In the genomic region with DNA sequence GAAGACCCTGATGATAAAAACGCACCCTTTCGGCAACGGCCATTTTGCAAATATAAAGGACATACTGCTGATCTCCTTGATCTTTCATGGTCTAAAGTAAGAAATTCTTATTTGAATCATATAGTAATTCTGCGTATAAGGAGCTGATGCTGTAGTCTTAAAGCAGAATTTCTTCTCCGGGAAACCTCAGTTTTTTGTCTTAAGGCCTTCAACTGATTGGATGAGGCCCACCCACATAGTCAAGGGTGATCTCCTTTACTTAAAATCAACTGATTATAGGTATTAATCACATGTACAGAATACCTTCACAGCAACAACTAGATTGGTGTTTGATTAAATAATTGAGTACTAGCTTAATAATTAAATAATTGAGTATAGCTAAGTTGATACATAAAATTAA, we compare ENCODE assay signal across 29 cellular contexts.
"Had no signal": no experiment of that assay in that cellular context is flagged by ENCODE, and none has a peak within 500 bp of the region (broad histone marks: within the 10 kb centered on the region; RNA-seq: fewer than 3 reads in every experiment).

No MANE protein-coding gene starts in this region.

- H3K4me3 ChIP-seq: stomach, suprapubic skin, testis, thoracic aorta, thyroid gland, tibial artery, tibial nerve, transverse colon, upper lobe of left lung, upper lobe of right lung, uterus, vagina had no signal

- H3K4me1 Mint-ChIP-seq: stimulated activated effector memory CD8-positive, alpha-beta T cell treated with anti-CD3 and anti-CD28 coated beads, Interleukin-12 subunit alpha, Interleukin-12 subunit beta, amount 100 ng/mL, for 72 hours; stimulated activated memory B cell treated with anti-CD40 and anti-IgM and Interleukin-4, amounts not matched to agents 10 μg/mL and 1 μg/mL and 100 μg/mL, for 72 hours; stimulated activated naive B cell treated with anti-CD40 and anti-IgM and Interleukin-4, amounts not matched to agents 10 μg/mL and 1 μg/mL and 100 μg/mL, for 72 hours; stimulated activated naive CD8-positive, alpha-beta T cell treated with anti-CD3 and anti-CD28 coated beads, Interleukin-15, amount 100 ng/mL, for 72 hours had no signal

- H3K4me3 Mint-ChIP-seq: stimulated activated effector memory CD8-positive, alpha-beta T cell treated with anti-CD3 and anti-CD28 coated beads, Interleukin-12 subunit alpha, Interleukin-12 subunit beta, amount 100 ng/mL, for 72 hours; stimulated activated memory B cell treated with anti-CD40 and anti-IgM and Interleukin-4, amounts not matched to agents 10 μg/mL and 1 μg/mL and 100 μg/mL, for 72 hours; stimulated activated naive B cell treated with anti-CD40 and anti-IgM and Interleukin-4, amounts not matched to agents 10 μg/mL and 1 μg/mL and 100 μg/mL, for 72 hours; stimulated activated naive CD8-positive, alpha-beta T cell treated with anti-CD3 and anti-CD28 coated beads, Interleukin-15, amount 100 ng/mL, for 72 hours; stimulated activated naive CD8-positive, alpha-beta T cell treated with anti-CD3 and anti-CD28 coated beads, Interleukin-15, Interleukin-2, amounts not matched to agents 100 ng/mL and 50 ng/mL, for 24 hours; type B pancreatic cell had no signal

- H3K27ac Mint-ChIP-seq: stimulated activated effector memory CD8-positive, alpha-beta T cell treated with anti-CD3 and anti-CD28 coated beads, Interleukin-12 subunit alpha, Interleukin-12 subunit beta, amount 100 ng/mL, for 72 hours; stimulated activated memory B cell treated with anti-CD40 and anti-IgM and Interleukin-4, amounts not matched to agents 10 μg/mL and 1 μg/mL and 100 μg/mL, for 72 hours; stimulated activated naive B cell treated with anti-CD40 and anti-IgM and Interleukin-4, amounts not matched to agents 10 μg/mL and 1 μg/mL and 100 μg/mL, for 72 hours; stimulated activated naive CD8-positive, alpha-beta T cell treated with anti-CD3 and anti-CD28 coated beads, Interleukin-15, amount 100 ng/mL, for 72 hours; stimulated activated naive CD8-positive, alpha-beta T cell treated with anti-CD3 and anti-CD28 coated beads, Interleukin-15, Interleukin-2, amounts not matched to agents 100 ng/mL and 50 ng/mL, for 24 hours; type B pancreatic cell had no signal

- H3K9me3 Mint-ChIP-seq: stimulated activated effector memory CD8-positive, alpha-beta T cell treated with anti-CD3 and anti-CD28 coated beads, Interleukin-12 subunit alpha, Interleukin-12 subunit beta, amount 100 ng/mL, for 72 hours; stimulated activated memory B cell treated with anti-CD40 and anti-IgM and Interleukin-4, amounts not matched to agents 10 μg/mL and 1 μg/mL and 100 μg/mL, for 72 hours; stimulated activated naive B cell treated with anti-CD40 and anti-IgM and Interleukin-4, amounts not matched to agents 10 μg/mL and 1 μg/mL and 100 μg/mL, for 72 hours; stimulated activated naive CD8-positive, alpha-beta T cell treated with anti-CD3 and anti-CD28 coated beads, Interleukin-15, amount 100 ng/mL, for 72 hours; stimulated activated naive CD8-positive, alpha-beta T cell treated with anti-CD3 and anti-CD28 coated beads, Interleukin-15, Interleukin-2, amounts not matched to agents 100 ng/mL and 50 ng/mL, for 24 hours; type B pancreatic cell had no signal

- H3K27ac ChIP-seq: stomach, suprapubic skin, testis, thoracic aorta, thyroid gland, tibial artery, tibial nerve, transverse colon, upper lobe of left lung, upper lobe of right lung, uterus, vagina had no signal

- H3K4me1 ChIP-seq: stomach, suprapubic skin, testis, thyroid gland, tibial artery, tibial nerve, transverse colon, upper lobe of left lung, upper lobe of right lung, uterus, vagina had no signal

- DNase-seq: stimulated activated CD4-positive, alpha-beta T cell treated with anti-CD3 and anti-CD28 coated beads, Interleukin-2, amount 100 ng/mL, for 48 hours; stimulated activated CD4-positive, alpha-beta T cell treated with anti-CD3 and anti-CD28 coated beads, Interleukin-4, amount 100 ng/mL, for 1 hour; stimulated activated CD4-positive, alpha-beta T cell treated with anti-CD3 and anti-CD28 coated beads, Interleukin-4, amount 100 ng/mL, for 24 hours; stimulated activated CD4-positive, alpha-beta T cell treated with anti-CD3 and anti-CD28 coated beads, Interleukin-4, amount 100 ng/mL, for 4 hours; stimulated activated CD8-positive, alpha-beta memory T cell treated with anti-CD3 and anti-CD28 coated beads, Interleukin-4, amount 100 ng/mL, for 48 hours; stimulated activated naive B cell treated with anti-CD40 and anti-IgM and Interleukin-4, amounts not matched to agents 10 μg/mL and 1 μg/mL and 100 μg/mL, for 72 hours; stimulated activated naive CD4-positive, alpha-beta T cell; stimulated activated naive CD4-positive, alpha-beta T cell treated with Interleukin-2 at 50 U/mL for 16 hours; stimulated activated naive CD8-positive, alpha-beta T cell treated with anti-CD3 and anti-CD28 coated beads, Interleukin-15, amount 100 ng/mL, for 72 hours; stimulated activated naive CD8-positive, alpha-beta T cell treated with anti-CD3 and anti-CD28 coated beads, Interleukin-15, Interleukin-2, amounts not matched to agents 100 U/mL and 50 U/mL, for 24 hours; stomach; substantia nigra; testis; thyroid gland; tibial artery; transverse colon; trophoblast cell; upper lobe of left lung; upper lobe of right lung; uterus had no signal

- ATAC-seq: stimulated activated effector memory CD8-positive, alpha-beta T cell treated with anti-CD3 and anti-CD28 coated beads, Interleukin-12 subunit alpha, Interleukin-12 subunit beta, amount 100 ng/mL, for 72 hours; stimulated activated memory B cell treated with anti-CD40 and anti-IgM and Interleukin-4, amounts not matched to agents 10 μg/mL and 1 μg/mL and 100 μg/mL, for 72 hours; stimulated activated naive B cell treated with anti-CD40 and anti-IgM and Interleukin-4, amounts not matched to agents 10 μg/mL and 1 μg/mL and 100 μg/mL, for 72 hours; stimulated activated naive CD8-positive, alpha-beta T cell treated with anti-CD3 and anti-CD28 coated beads, Interleukin-15, amount 100 ng/mL, for 72 hours; stimulated activated naive CD8-positive, alpha-beta T cell treated with anti-CD3 and anti-CD28 coated beads, Interleukin-15, Interleukin-2, amounts not matched to agents 100 U/mL and 50 U/mL, for 24 hours; upper lobe of right lung had no signal

- H3K36me3 ChIP-seq: thyroid gland, transverse colon, uterus had no signal

- H3K27me3 Mint-ChIP-seq: stimulated activated memory B cell treated with anti-CD40 and anti-IgM and Interleukin-4, amounts not matched to agents 10 μg/mL and 1 μg/mL and 100 μg/mL, for 72 hours; stimulated activated naive B cell treated with anti-CD40 and anti-IgM and Interleukin-4, amounts not matched to agents 10 μg/mL and 1 μg/mL and 100 μg/mL, for 72 hours; stimulated activated naive CD8-positive, alpha-beta T cell treated with anti-CD3 and anti-CD28 coated beads, Interleukin-15, amount 100 ng/mL, for 72 hours; stimulated activated naive CD8-positive, alpha-beta T cell treated with anti-CD3 and anti-CD28 coated beads, Interleukin-15, Interleukin-2, amounts not matched to agents 100 ng/mL and 50 ng/mL, for 24 hours; type B pancreatic cell had no signal

- FAIRE-seq: urothelium cell line had no signal

- H3K27me3 ChIP-seq: stomach, suprapubic skin, testis, thyroid gland, tibial artery, tibial nerve, transverse colon, upper lobe of left lung, upper lobe of right lung, uterus, vagina had no signal

- H3K9me3 ChIP-seq: stomach, suprapubic skin, testis, thoracic aorta, thyroid gland, tibial artery, tibial nerve, transverse colon, upper lobe of left lung, upper lobe of right lung, uterus, vagina had no signal
